In the genomic region with DNA sequence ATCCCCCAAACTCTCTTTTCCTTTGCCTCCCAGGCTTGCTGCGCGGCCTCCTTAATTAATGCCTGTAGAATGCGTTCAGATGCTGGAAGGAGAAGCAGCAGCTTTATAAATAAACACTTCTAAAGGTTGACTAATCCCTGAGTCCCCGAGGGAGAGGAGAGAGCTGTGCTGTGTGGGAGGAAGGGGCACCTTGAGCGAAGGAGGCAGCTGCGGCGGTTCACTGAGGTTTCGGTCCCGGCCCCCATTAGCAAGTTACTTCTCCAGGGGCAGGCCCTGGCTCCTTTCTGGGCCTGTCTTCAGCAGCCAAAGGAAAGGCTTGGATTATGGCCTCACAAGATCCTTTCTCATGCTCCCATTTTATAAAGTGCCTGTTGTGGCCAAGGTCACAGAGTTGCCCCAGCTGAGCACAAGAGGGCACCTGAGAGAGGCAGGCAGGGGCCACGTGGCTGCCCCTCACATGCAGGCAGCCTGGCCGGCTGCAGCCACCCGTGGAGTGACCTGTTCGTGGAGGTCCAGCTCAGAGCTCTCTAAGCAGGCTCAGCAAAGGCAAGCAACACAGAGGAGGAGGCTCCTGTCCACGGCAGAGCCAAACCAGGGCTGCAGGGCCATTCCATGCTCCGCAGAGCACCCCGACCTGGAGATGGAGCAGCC, we compare ENCODE assay signal across 8 cellular contexts.
DNase-seq lines count a peak whose midpoint lies in the region; ATAC-seq, FAIRE-seq and TF ChIP-seq lines count a peak whose summit lies in the region.
"Had no signal": no experiment of that assay in that cellular context is flagged by ENCODE, and none has a peak within 500 bp of the region (broad histone marks: within the 10 kb centered on the region; RNA-seq: fewer than 3 reads in every experiment).

No MANE protein-coding gene starts in this region.

- no peak for FAIRE-seq in HTR-8/SVneo (lab: Jason Lieb, UNC)

- ATAC-seq in GM19463 (IDR thresholded peaks at IDR 0.05; ENCODE audit: unreplicated experiment) (peak; percentile 74), GM19452 (IDR thresholded peaks at IDR 0.05; ENCODE audit: unreplicated experiment) (no peak), HG03175 (IDR thresholded peaks at IDR 0.05; ENCODE audit: unreplicated experiment) (no peak)
- ATAC-seq in stimulated activated naive B cell treated with anti-CD40 and anti-IgM and Interleukin-4, amounts not matched to agents 10 μg/mL and 1 μg/mL and 100 μg/mL, for 72 hours (replicated peaks), result peak; percentile 83 to 86

- peak overlapping the region; percentile 76 for H3K27ac Mint-ChIP-seq in stimulated activated naive B cell treated with anti-CD40 and anti-IgM and Interleukin-4, amounts not matched to agents 10 μg/mL and 1 μg/mL and 100 μg/mL, for 72 hours

- H3K4me3 Mint-ChIP-seq in stimulated activated naive B cell treated with anti-CD40 and anti-IgM and Interleukin-4, amounts not matched to agents 10 μg/mL and 1 μg/mL and 100 μg/mL, for 72 hours, result peak overlapping the region; percentile 61 to 77

- TF ChIP-seq CTCF in fibroblast of mammary gland (conservative IDR thresholded peaks at IDR 0.05; ENCODE audit: control insufficient read depth, insufficient read depth, low read depth, low read length), result no peak

- no peaks in the 10 kb centered on the region for H3K9me3 Mint-ChIP-seq in stimulated activated naive B cell treated with anti-CD40 and anti-IgM and Interleukin-4, amounts not matched to agents 10 μg/mL and 1 μg/mL and 100 μg/mL, for 72 hours

- peak; percentile 18 for DNase-seq in NAMALWA (ENCODE audit: low spot score)
- DNase-seq in fibroblast of mammary gland (ENCODE audit: low read depth), result peak; percentile 56
- peak; percentile 77 for DNase-seq in stimulated activated naive B cell treated with anti-CD40 and anti-IgM and Interleukin-4, amounts not matched to agents 10 μg/mL and 1 μg/mL and 100 μg/mL, for 72 hours
- DNase-seq in HTR-8/SVneo (ENCODE audit: insufficient read length, low spot score), result no peak
- DNase-seq: stimulated activated naive CD4-positive, alpha-beta T cell had no signal

- H3K4me1 Mint-ChIP-seq in stimulated activated naive B cell treated with anti-CD40 and anti-IgM and Interleukin-4, amounts not matched to agents 10 μg/mL and 1 μg/mL and 100 μg/mL, for 72 hours, result peaks cover 54 to 59% of the 10 kb centered on the region in 2 donors

- no peak overlapping the region for H3K4me3 ChIP-seq in fibroblast of mammary gland (ENCODE audit: control insufficient read depth, low read depth, low read length)

- peaks cover 6 to 8% of the 10 kb centered on the region in 2 donors for H3K36me3 Mint-ChIP-seq in stimulated activated naive B cell treated with anti-CD40 and anti-IgM and Interleukin-4, amounts not matched to agents 10 μg/mL and 1 μg/mL and 100 μg/mL, for 72 hours

- H3K27me3 Mint-ChIP-seq in stimulated activated naive B cell treated with anti-CD40 and anti-IgM and Interleukin-4, amounts not matched to agents 10 μg/mL and 1 μg/mL and 100 μg/mL, for 72 hours, result no peaks in the 10 kb centered on the region

Comparison
In these comparisons a context has a peak if more than half of its experiments do, and no peak if none do; other contexts are left out.
1. ATAC-seq: peak in GM19463 (single experiment) and stimulated activated naive B cell treated with anti-CD40 and anti-IgM and Interleukin-4, amounts not matched to agents 10 μg/mL and 1 μg/mL and 100 μg/mL, for 72 hours (2 of 2); none in GM19452 (single experiment) and HG03175 (single experiment).